Comparison of ENCODE assay signal across 30 cellular contexts in the genomic region with DNA sequence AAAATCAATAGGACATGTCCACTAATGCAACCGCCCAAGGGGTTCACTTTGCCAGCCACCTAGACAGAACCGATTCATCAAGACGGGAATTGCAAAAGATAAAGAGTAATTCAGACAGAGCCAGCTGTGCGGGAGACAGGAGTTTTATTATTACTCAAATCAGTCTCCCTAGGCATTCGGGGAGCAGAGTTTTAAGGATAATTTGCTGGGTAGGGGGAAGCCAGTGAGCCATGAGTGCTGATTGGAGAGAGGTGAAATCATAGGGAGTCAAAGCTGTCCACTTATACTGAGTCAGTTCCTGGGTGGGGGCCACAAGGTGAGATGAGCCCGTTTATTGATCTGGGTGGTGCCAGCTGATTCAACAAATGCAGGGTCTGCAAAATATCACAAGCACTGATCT.
"Had no signal": no experiment of that assay in that cellular context is flagged by ENCODE, and none has a peak within 500 bp of the region (broad histone marks: within the 10 kb centered on the region; RNA-seq: fewer than 3 reads in every experiment).

No MANE protein-coding gene starts in this region.

- H3K27me3 ChIP-seq: neural progenitor cell, neutrophil, stomach, testis, thyroid gland, transverse colon, upper lobe of left lung, vagina had no signal

- DNase-seq: hypothalamus; immature natural killer cell; kidney; left colon; left ventricle myocardium inferior; mesendoderm; naive B cell; natural killer cell; nephron progenitor cell; occipital lobe; right cardiac atrium; stimulated activated CD4-positive, alpha-beta T cell treated with anti-CD3 and anti-CD28 coated beads, Interleukin-12 subunit alpha, Interleukin-12 subunit beta, amount 100 ng/mL, for 4 hours; stimulated activated CD4-positive, alpha-beta T cell treated with anti-CD3 and anti-CD28 coated beads, Interleukin-15, amount 100 ng/mL, for 24 hours; stimulated activated CD4-positive, alpha-beta T cell treated with anti-CD3 and anti-CD28 coated beads, Interleukin-2, amount 100 ng/mL, for 24 hours; stimulated activated CD4-positive, alpha-beta T cell treated with anti-CD3 and anti-CD28 coated beads, Interleukin-4, amount 100 ng/mL, for 1 hour; stimulated activated naive B cell treated with anti-CD40 and anti-IgM and Interleukin-4, amounts not matched to agents 10 μg/mL and 1 μg/mL and 100 μg/mL, for 72 hours; stimulated activated naive CD8-positive, alpha-beta T cell treated with anti-CD3 and anti-CD28 coated beads, Interleukin-15, Interleukin-2, amounts not matched to agents 100 U/mL and 50 U/mL, for 24 hours; stomach; testis; thyroid gland; transverse colon; upper lobe of left lung had no signal

- H3K4me1 ChIP-seq: neural progenitor cell had no signal

- H3K9me3 Mint-ChIP-seq: mesothelial cell of epicardium; naive B cell; natural killer cell; nephron progenitor cell; neural progenitor cell; stimulated activated naive B cell treated with anti-CD40 and anti-IgM and Interleukin-4, amounts not matched to agents 10 μg/mL and 1 μg/mL and 100 μg/mL, for 72 hours had no signal

- H2AFZ ChIP-seq: neural progenitor cell had no signal

- H3K9ac ChIP-seq: neural progenitor cell had no signal

- H3K4me2 ChIP-seq: neural progenitor cell had no signal

- H3K27me3 Mint-ChIP-seq: naive B cell; progenitor cell of endocrine pancreas; stimulated activated naive B cell treated with anti-CD40 and anti-IgM and Interleukin-4, amounts not matched to agents 10 μg/mL and 1 μg/mL and 100 μg/mL, for 72 hours had no signal

- H3K27ac Mint-ChIP-seq: immature natural killer cell; mesothelial cell of epicardium; naive B cell; natural killer cell; nephron progenitor cell; neural progenitor cell; progenitor cell of endocrine pancreas; stimulated activated naive B cell treated with anti-CD40 and anti-IgM and Interleukin-4, amounts not matched to agents 10 μg/mL and 1 μg/mL and 100 μg/mL, for 72 hours had no signal

- H3K27ac ChIP-seq: left ventricle myocardium inferior, neural progenitor cell, neutrophil, skin epidermis, stomach, testis, thyroid gland, transverse colon, upper lobe of left lung, vagina had no signal

- H3K4me3 ChIP-seq: left ventricle myocardium inferior, lung, neural progenitor cell, skin epidermis, stomach, testis, thyroid gland, transverse colon, upper lobe of left lung, vagina had no signal

- H3K4me3 Mint-ChIP-seq: immature natural killer cell; mesothelial cell of epicardium; naive B cell; natural killer cell; nephron progenitor cell; neural progenitor cell; stimulated activated naive B cell treated with anti-CD40 and anti-IgM and Interleukin-4, amounts not matched to agents 10 μg/mL and 1 μg/mL and 100 μg/mL, for 72 hours had no signal

- ATAC-seq: left colon; natural killer cell; right cardiac atrium; sciatic nerve; stimulated activated naive B cell treated with anti-CD40 and anti-IgM and Interleukin-4, amounts not matched to agents 10 μg/mL and 1 μg/mL and 100 μg/mL, for 72 hours; stimulated activated naive CD8-positive, alpha-beta T cell treated with anti-CD3 and anti-CD28 coated beads, Interleukin-15, Interleukin-2, amounts not matched to agents 100 U/mL and 50 U/mL, for 24 hours had no signal

- H3K9me3 ChIP-seq: left ventricle myocardium inferior, neutrophil, stomach, testis, thyroid gland, transverse colon, upper lobe of left lung, vagina had no signal
